ENCODE assay signal across 18 cellular contexts in genomic region chrX:85499400-85499799, GRCh38.
DNase-seq lines count a peak whose midpoint lies in the region; ATAC-seq, FAIRE-seq and TF ChIP-seq lines count a peak whose summit lies in the region.
"Had no signal": no experiment of that assay in that cellular context is flagged by ENCODE, and none has a peak within 500 bp of the region (broad histone marks: within the 10 kb centered on the region; RNA-seq: fewer than 3 reads in every experiment).

No MANE protein-coding gene starts in this region.

- intact Hi-C loops in mammary epithelial cell (cut with micrococcal nuclease) = loop anchor here (2.0 kb wide), 1 partner anchor 15 kb away; no protein-coding TSS in a partner anchor

- H3K4me2 ChIP-seq in mammary epithelial cell (ENCODE audit: insufficient read depth, low read depth, low read length) = peak overlapping the region; percentile 56
- H3K4me2 ChIP-seq: KMS-11, PC-9 had no signal

- H3K4me3 ChIP-seq in mammary epithelial cell (replicated peaks in 1 of 3; ENCODE audit: insufficient read depth in 1 of 3, low read depth in 2 of 3, low read length in 3 of 3) = peak overlapping the region in 1 of 3 experiments; percentile 11
- H3K4me3 ChIP-seq in CD8-positive, alpha-beta memory T cell (ENCODE audit: low read length) = no peak overlapping the region
- H3K4me3 ChIP-seq: PC-9, SJSA1 had no signal

- no TSS peak for BruUV-seq in mammary epithelial cell (replicated peaks; lab: Mats Ljungman, UMichigan)

- dilution Hi-C loops in mammary epithelial cell (cut with HindIII; ENCODE audit: low sequenced_read_pairs) = no loop called here

- H3K27me3 Mint-ChIP-seq in CD8-positive, alpha-beta memory T cell = peaks cover 0 to 3% of the 10 kb centered on the region in 2 donors

- H3K79me2 ChIP-seq in mammary epithelial cell (ENCODE audit: insufficient read depth, low read length) = no peaks in the 10 kb centered on the region

- H3K4me1 ChIP-seq in mammary epithelial cell (ENCODE audit: insufficient read depth, low read length) = peaks cover 32% of the 10 kb centered on the region
- no peaks in the 10 kb centered on the region for H3K4me1 ChIP-seq in CD8-positive, alpha-beta memory T cell (ENCODE audit: insufficient read depth, low read length)
- H3K4me1 ChIP-seq: SJSA1 had no signal

- no peak overlapping the region for H3K4me3 Mint-ChIP-seq in CD8-positive, alpha-beta memory T cell
- H3K4me3 Mint-ChIP-seq: HFFc6 had no signal

- FAIRE-seq in HTR-8/SVneo (lab: Jason Lieb, UNC) = no peak
- no peak for FAIRE-seq in urothelium cell line (lab: Jason Lieb, UNC)
- FAIRE-seq: H54 had no signal

- no peak for ATAC-seq in GM21515 (IDR thresholded peaks at IDR 0.05; ENCODE audit: unreplicated experiment)

- DNase-seq in HTR-8/SVneo (ENCODE audit: insufficient read length, low spot score) (peak; percentile 1), mammary epithelial cell (peak; percentile 62), islet precursor cell (peak; percentile 74), urothelium cell line (ENCODE audit: low spot score) (peak; percentile 1), NCI-H446 treated with DMSO at 0.1 percent for 48 hours (lab: John Stamatoyannopoulos, UW) (no peak)
- no peak for DNase-seq in CD8-positive, alpha-beta memory T cell
- DNase-seq: DMS79 treated with DMSO at 0.1 percent for 48 hours, HFFc6, NCI-H1417 treated with DMSO at 0.1 percent for 48 hours, NCI-H1930, NCI-H345, NCI-H526, PC-9 had no signal

- H3K27ac Mint-ChIP-seq in CD8-positive, alpha-beta memory T cell = no peak overlapping the region
- H3K27ac Mint-ChIP-seq: HFFc6 had no signal

- H3K27ac ChIP-seq in mammary epithelial cell (ENCODE audit: insufficient read depth, low read depth, low read length) = no peak overlapping the region
- H3K27ac ChIP-seq in CD8-positive, alpha-beta memory T cell (ENCODE audit: low read depth, low read length) = no peak overlapping the region
- H3K27ac ChIP-seq: C4-2B, KMS-11, PC-9, SJSA1 had no signal

- CTCF ChIA-PET in mammary epithelial cell (lab: Charles Lee; ENCODE audit: low non-redundant PET) = no interaction called here
- CTCF ChIA-PET in CD8-positive, alpha-beta memory T cell (lab: Charles Lee) = no interaction called here

- H2AFZ ChIP-seq in mammary epithelial cell (ENCODE audit: low read depth, low read length) = no peak overlapping the region
- H2AFZ ChIP-seq: PC-9 had no signal

- in situ Hi-C loops in mammary epithelial cell (cut with MboI; ENCODE audit: low sequenced_read_pairs in 2 of 2) = no loop called here

- H3K9me3 Mint-ChIP-seq in CD8-positive, alpha-beta memory T cell = no peaks in the 10 kb centered on the region

- no peaks in the 10 kb centered on the region for H4K20me1 ChIP-seq in mammary epithelial cell (ENCODE audit: insufficient read depth, low read length)

- H3K4me1 Mint-ChIP-seq in CD8-positive, alpha-beta memory T cell = no peaks in the 10 kb centered on the region

- 61% methylated on average over 1 of the region's 1 CpG for WGBS in mammary epithelial cell (ENCODE audit: low coverage, missing lambda C conversion rate)

- no peaks in the 10 kb centered on the region for H3K36me3 ChIP-seq in mammary epithelial cell (ENCODE audit: insufficient read depth, low read length)
- H3K36me3 ChIP-seq in CD8-positive, alpha-beta memory T cell (ENCODE audit: insufficient read depth, low read length) = no peaks in the 10 kb centered on the region
- H3K36me3 ChIP-seq: SJSA1 had no signal

- no peak overlapping the region for H3K9ac ChIP-seq in mammary epithelial cell (ENCODE audit: insufficient read depth, low read length)
- H3K9ac ChIP-seq: KMS-11 had no signal

- H3K36me3 Mint-ChIP-seq in CD8-positive, alpha-beta memory T cell = no peaks in the 10 kb centered on the region

- POLR2A ChIA-PET in CD8-positive, alpha-beta memory T cell (lab: Charles Lee) = no interaction called here

- H3K9me3 ChIP-seq in mammary epithelial cell (replicated peaks; ENCODE audit: insufficient read depth, low read length) = no peaks in the 10 kb centered on the region
- no peaks in the 10 kb centered on the region for H3K9me3 ChIP-seq in CD8-positive, alpha-beta memory T cell (ENCODE audit: low read length)
- H3K9me3 ChIP-seq: SJSA1 had no signal

- TF ChIP-seq CTCF in mammary epithelial cell (conservative IDR thresholded peaks at IDR 0.05 in 1 of 2, IDR thresholded peaks at IDR 0.05 in 1 of 2; ENCODE audit: extremely low read depth in 1 of 2, insufficient read depth in 1 of 2, low read depth in 1 of 2, low read length in 2 of 2) = no peak

- no peaks in the 10 kb centered on the region for H3K27me3 ChIP-seq in mammary epithelial cell (ENCODE audit: insufficient read depth, low read length)
- no peaks in the 10 kb centered on the region for H3K27me3 ChIP-seq in CD8-positive, alpha-beta memory T cell (ENCODE audit: insufficient read depth, low read length, poor library complexity, severe bottlenecking)
- H3K27me3 ChIP-seq: SJSA1 had no signal

Comparison
In these comparisons a context has a peak if more than half of its experiments do, and no peak if none do; other contexts are left out.
1. DNase-seq: peak in HTR-8/SVneo (single experiment), mammary epithelial cell (single experiment), islet precursor cell (single experiment) and urothelium cell line (single experiment); none in NCI-H446 treated with DMSO at 0.1 percent for 48 hours (single experiment) and CD8-positive, alpha-beta memory T cell (0 of 5).